Comparison of ENCODE assay signal across 10 cellular contexts in the genomic region with DNA sequence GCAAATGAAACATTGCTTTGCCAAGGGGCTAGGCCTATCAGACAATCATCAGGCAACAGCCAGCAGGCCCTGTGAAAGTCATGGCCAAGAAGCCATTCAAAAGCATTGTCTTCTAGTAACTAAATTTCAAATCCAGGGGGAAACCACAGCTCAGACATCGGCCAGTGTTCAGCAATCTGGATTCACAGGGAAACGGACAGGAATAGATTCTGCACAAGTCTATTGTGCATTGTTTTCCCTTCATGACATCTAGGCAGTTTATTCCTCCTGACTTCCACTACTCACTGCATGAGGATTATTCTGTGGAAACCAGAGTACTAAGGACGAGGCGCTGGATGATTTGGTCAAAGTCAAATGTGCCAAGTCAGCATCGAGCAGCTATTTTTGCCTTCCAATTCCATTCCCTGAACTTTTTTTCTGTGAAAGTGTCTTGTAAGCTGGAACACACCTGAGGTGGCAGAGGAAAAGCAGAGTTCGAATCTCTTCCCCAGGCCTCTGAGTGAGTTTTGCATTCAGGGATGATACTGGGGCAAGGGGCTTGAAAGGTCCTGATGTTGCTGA.
DNase-seq lines count a peak whose midpoint lies in the region; ATAC-seq, FAIRE-seq and TF ChIP-seq lines count a peak whose summit lies in the region.
"Had no signal": no experiment of that assay in that cellular context is flagged by ENCODE, and none has a peak within 500 bp of the region (broad histone marks: within the 10 kb centered on the region; RNA-seq: fewer than 3 reads in every experiment).

No MANE protein-coding gene starts in this region.

- TF ChIP-seq POLR2A in right lobe of liver (IDR thresholded peaks at IDR 0.05) (no peak), testis (IDR thresholded peaks at IDR 0.05) (no peak)

- DNase-seq in activated CD8-positive, alpha-beta memory T cell treated with anti-CD3 and anti-CD28 coated beads, Interleukin-2, amount 10 ng/mL, durations not matched to agents 7 days and 5 days = no peak
- no peak for DNase-seq in activated CD8-positive, alpha-beta memory T cell treated with anti-CD3 and anti-CD28 coated beads, Interleukin-2, amount 50 U/mL, for 48 hours
- DNase-seq in activated T-helper 1 cell treated with anti-CD3 and anti-CD28 coated beads, Interleukin-12 subunit alpha, Interleukin-12 subunit beta, Interleukin-2, Interleukin-4 antibody, amounts not matched to agents 30 ng/mL and 10 ng/mL and 1 ng/mL, durations not matched to agents 14 hours and 24 hours and 36 hours (ENCODE audit: low spot score) = no peak
- DNase-seq in right lobe of liver (no peak), tibial artery (no peak), RCC 7860 (ENCODE audit: low spot score) (no peak), testis (no peak)
- no peak for DNase-seq in stimulated activated naive CD8-positive, alpha-beta T cell treated with anti-CD3 and anti-CD28 coated beads, Interleukin-15, amount 100 ng/mL, for 72 hours
- DNase-seq: NCI-H524, T1000 had no signal

- H3K4me1 ChIP-seq in right lobe of liver (peaks cover 0 to 33% (median 16%) of the 10 kb centered on the region in 4 donors), tibial artery (peaks cover 0 to 36% (median 29%) of the 10 kb centered on the region in 4 donors), testis (peaks cover 5% of the 10 kb centered on the region)

- no peak for ATAC-seq in activated CD8-positive, alpha-beta memory T cell treated with anti-CD3 and anti-CD28 coated beads, Interleukin-2, amount 10 ng/mL, durations not matched to agents 7 days and 5 days
- no peak for ATAC-seq in right lobe of liver
- no peak for ATAC-seq in stimulated activated naive CD8-positive, alpha-beta T cell treated with anti-CD3 and anti-CD28 coated beads, Interleukin-15, amount 100 ng/mL, for 72 hours

- no peak for FAIRE-seq in RCC 7860 (lab: Jason Lieb, UNC)

- peaks cover 51% of the 10 kb centered on the region for H3K36me3 Mint-ChIP-seq in activated CD8-positive, alpha-beta memory T cell treated with anti-CD3 and anti-CD28 coated beads, Interleukin-2, amount 10 ng/mL, durations not matched to agents 7 days and 5 days
- H3K36me3 Mint-ChIP-seq in activated T-helper 1 cell treated with anti-CD3 and anti-CD28 coated beads, Interleukin-12 subunit alpha, Interleukin-12 subunit beta, Interleukin-2, Interleukin-4 antibody, amounts not matched to agents 30 ng/mL and 10 ng/mL and 1 ng/mL, durations not matched to agents 14 hours and 24 hours and 36 hours (ENCODE audit: low read depth) = peaks cover 29% of the 10 kb centered on the region

- H3K36me3 ChIP-seq in right lobe of liver = no peaks in the 10 kb centered on the region
- no peaks in the 10 kb centered on the region for H3K36me3 ChIP-seq in tibial artery
- H3K36me3 ChIP-seq in testis (ENCODE audit: low read depth, missing control alignments) = no peaks in the 10 kb centered on the region

- intact Hi-C loops in activated T-helper 1 cell treated with anti-CD3 and anti-CD28 coated beads, Interleukin-12 subunit alpha, Interleukin-12 subunit beta, Interleukin-2, Interleukin-4 antibody, amounts not matched to agents 30 ng/mL and 10 ng/mL and 1 ng/mL, durations not matched to agents 14 hours and 24 hours and 36 hours (cut with micrococcal nuclease) = loop anchor here (1.0 kb wide), 2 partner anchors 190 to 280 kb away; a partner anchor contains a TSS
- intact Hi-C loops in right lobe of liver (cut with DNase I) (no loop called here), tibial artery (cut with DNase I; ENCODE audit: low total_unique reads) (no loop called here), testis (cut with DNase I; ENCODE audit: low total_unique reads) (no loop called here)

- TF ChIP-seq CTCF in right lobe of liver (IDR thresholded peaks at IDR 0.05) (no peak), tibial artery (IDR thresholded peaks at IDR 0.05) (no peak), testis (IDR thresholded peaks at IDR 0.05) (no peak)

- no peaks in the 10 kb centered on the region for H3K9me3 Mint-ChIP-seq in activated CD8-positive, alpha-beta memory T cell treated with anti-CD3 and anti-CD28 coated beads, Interleukin-2, amount 10 ng/mL, durations not matched to agents 7 days and 5 days (ENCODE audit: low read depth)
- peaks cover 7% of the 10 kb centered on the region for H3K9me3 Mint-ChIP-seq in activated T-helper 1 cell treated with anti-CD3 and anti-CD28 coated beads, Interleukin-12 subunit alpha, Interleukin-12 subunit beta, Interleukin-2, Interleukin-4 antibody, amounts not matched to agents 30 ng/mL and 10 ng/mL and 1 ng/mL, durations not matched to agents 14 hours and 24 hours and 36 hours
- H3K9me3 Mint-ChIP-seq in stimulated activated naive CD8-positive, alpha-beta T cell treated with anti-CD3 and anti-CD28 coated beads, Interleukin-15, amount 100 ng/mL, for 72 hours = peaks cover 4 to 6% of the 10 kb centered on the region in 2 donors

- peak overlapping the region; percentile 78 for H3K4me3 Mint-ChIP-seq in activated CD8-positive, alpha-beta memory T cell treated with anti-CD3 and anti-CD28 coated beads, Interleukin-2, amount 10 ng/mL, durations not matched to agents 7 days and 5 days
- peak overlapping the region; percentile 78 for H3K4me3 Mint-ChIP-seq in activated T-helper 1 cell treated with anti-CD3 and anti-CD28 coated beads, Interleukin-12 subunit alpha, Interleukin-12 subunit beta, Interleukin-2, Interleukin-4 antibody, amounts not matched to agents 30 ng/mL and 10 ng/mL and 1 ng/mL, durations not matched to agents 14 hours and 24 hours and 36 hours
- peak overlapping the region; percentile 85 to 90 for H3K4me3 Mint-ChIP-seq in stimulated activated naive CD8-positive, alpha-beta T cell treated with anti-CD3 and anti-CD28 coated beads, Interleukin-15, amount 100 ng/mL, for 72 hours

- H3K27me3 ChIP-seq in right lobe of liver (no peaks in the 10 kb centered on the region), tibial artery (no peaks in the 10 kb centered on the region), testis (no peaks in the 10 kb centered on the region)

- peak overlapping the region in 2 of 3 donors; percentile 3 to 12 for H3K27ac ChIP-seq in right lobe of liver
- no peak overlapping the region for H3K27ac ChIP-seq in tibial artery
- no peak overlapping the region for H3K27ac ChIP-seq in testis

- H3K27me3 Mint-ChIP-seq in activated CD8-positive, alpha-beta memory T cell treated with anti-CD3 and anti-CD28 coated beads, Interleukin-2, amount 10 ng/mL, durations not matched to agents 7 days and 5 days = no peaks in the 10 kb centered on the region
- no peaks in the 10 kb centered on the region for H3K27me3 Mint-ChIP-seq in activated T-helper 1 cell treated with anti-CD3 and anti-CD28 coated beads, Interleukin-12 subunit alpha, Interleukin-12 subunit beta, Interleukin-2, Interleukin-4 antibody, amounts not matched to agents 30 ng/mL and 10 ng/mL and 1 ng/mL, durations not matched to agents 14 hours and 24 hours and 36 hours (ENCODE audit: insufficient read depth)
- H3K27me3 Mint-ChIP-seq in stimulated activated naive CD8-positive, alpha-beta T cell treated with anti-CD3 and anti-CD28 coated beads, Interleukin-15, amount 100 ng/mL, for 72 hours = no peaks in the 10 kb centered on the region

- H3K27ac Mint-ChIP-seq in activated CD8-positive, alpha-beta memory T cell treated with anti-CD3 and anti-CD28 coated beads, Interleukin-2, amount 10 ng/mL, durations not matched to agents 7 days and 5 days = peak overlapping the region; percentile 98
- H3K27ac Mint-ChIP-seq in activated T-helper 1 cell treated with anti-CD3 and anti-CD28 coated beads, Interleukin-12 subunit alpha, Interleukin-12 subunit beta, Interleukin-2, Interleukin-4 antibody, amounts not matched to agents 30 ng/mL and 10 ng/mL and 1 ng/mL, durations not matched to agents 14 hours and 24 hours and 36 hours = peak overlapping the region; percentile 98
- peak overlapping the region in 1 of 2 donors; percentile 96 for H3K27ac Mint-ChIP-seq in stimulated activated naive CD8-positive, alpha-beta T cell treated with anti-CD3 and anti-CD28 coated beads, Interleukin-15, amount 100 ng/mL, for 72 hours

- H3K4me1 Mint-ChIP-seq in activated CD8-positive, alpha-beta memory T cell treated with anti-CD3 and anti-CD28 coated beads, Interleukin-2, amount 10 ng/mL, durations not matched to agents 7 days and 5 days = peaks cover 79% of the 10 kb centered on the region
- H3K4me1 Mint-ChIP-seq in activated T-helper 1 cell treated with anti-CD3 and anti-CD28 coated beads, Interleukin-12 subunit alpha, Interleukin-12 subunit beta, Interleukin-2, Interleukin-4 antibody, amounts not matched to agents 30 ng/mL and 10 ng/mL and 1 ng/mL, durations not matched to agents 14 hours and 24 hours and 36 hours (ENCODE audit: low read depth) = peaks cover 86% of the 10 kb centered on the region
- H3K4me1 Mint-ChIP-seq in stimulated activated naive CD8-positive, alpha-beta T cell treated with anti-CD3 and anti-CD28 coated beads, Interleukin-15, amount 100 ng/mL, for 72 hours = peaks cover 90% of the 10 kb centered on the region

- CTCF ChIA-PET in activated CD8-positive, alpha-beta memory T cell treated with anti-CD3 and anti-CD28 coated beads, Interleukin-2, amount 10 ng/mL, durations not matched to agents 7 days and 5 days (lab: Charles Lee) = interaction anchor here (0.8 to 5.9 kb wide), 9 partner anchors 10 to 179 kb away, joined by 3 to 50 read pairs (median 5); no protein-coding TSS in a partner anchor

- WGBS in right lobe of liver (ENCODE audit: insufficient coverage, low coverage, low lambda C conversion rate, missing lambda C conversion rate) = 79% methylated on average over 6 of the region's 6 CpGs
- 80 to 88% methylated on average over 6 of the region's 6 CpGs for WGBS in testis, 2 donors

- H3K9me3 ChIP-seq in right lobe of liver = no peaks in the 10 kb centered on the region
- H3K9me3 ChIP-seq in tibial artery = no peaks in the 10 kb centered on the region
- H3K9me3 ChIP-seq in testis = no peaks in the 10 kb centered on the region

- H3K4me3 ChIP-seq in right lobe of liver (no peak overlapping the region), tibial artery (no peak overlapping the region), testis (no peak overlapping the region)

Comparison
In these comparisons a context has a peak if more than half of its experiments do, and no peak if none do; other contexts are left out.
1. H3K27ac ChIP-seq: peak in right lobe of liver (2 of 3); none in tibial artery (0 of 2) and testis (0 of 2).
2. Peak in every context shown above with its lines, with median percentiles within 50 percentile points of each other: H3K4me3 Mint-ChIP-seq.